ENCODE assay signal across 14 cellular contexts in the genomic region with DNA sequence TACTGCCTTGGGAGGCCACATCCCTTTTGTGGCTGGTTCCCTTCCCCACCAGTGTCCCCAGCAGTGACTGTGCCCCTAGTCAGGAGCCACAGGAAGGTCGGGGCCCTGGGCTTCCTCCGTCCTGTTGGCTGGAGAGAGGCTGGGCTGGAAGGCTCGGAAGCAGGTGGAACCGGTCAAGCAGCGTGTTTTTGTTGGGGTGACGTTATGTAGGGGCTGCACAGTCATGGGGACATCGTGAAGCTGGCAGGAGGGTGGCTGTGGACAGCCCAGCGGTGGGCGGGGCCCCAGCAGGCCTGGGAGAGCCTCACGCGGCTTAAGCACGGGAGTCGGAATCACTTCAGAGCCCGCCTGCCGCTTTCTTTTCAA. TPM values are rescaled to one million over a fixed set of nuclear protein-coding genes. Genes with fewer than 3 reads are reported as not detected.
DNase-seq lines count a peak whose midpoint lies in the region; ATAC-seq and TF ChIP-seq lines count a peak whose summit lies in the region.
"Had no signal": no experiment of that assay in that cellular context is flagged by ENCODE, and none has a peak within 500 bp of the region (broad histone marks: within the 10 kb centered on the region; RNA-seq: fewer than 3 reads in every experiment).

No MANE protein-coding gene starts in this region.

- H3K27me3 ChIP-seq in lower lobe of right lung (ENCODE audit: low read depth): no peaks in the 10 kb centered on the region
- no peaks in the 10 kb centered on the region for H3K27me3 ChIP-seq in WERI-Rb-1 (ENCODE audit: insufficient read depth, low read depth, severe bottlenecking)

- H3K27ac ChIP-seq in lower lobe of right lung (peak overlapping the region; percentile 76), temporal lobe (ENCODE audit: low read depth, low read length) (peak overlapping the region; percentile 2), WERI-Rb-1 (no peak overlapping the region)

- TF ChIP-seq CTCF in endothelial cell (IDR thresholded peaks at IDR 0.05; ENCODE audit: unreplicated experiment): no peak
- TF ChIP-seq CTCF in lower lobe of right lung (IDR thresholded peaks at IDR 0.05): no peak
- TF ChIP-seq CTCF in WERI-Rb-1 (IDR thresholded peaks at IDR 0.05; ENCODE audit: low read depth, low read length): no peak

- H3K9me3 ChIP-seq in lower lobe of right lung (no peaks in the 10 kb centered on the region), WERI-Rb-1 (ENCODE audit: severe bottlenecking) (no peaks in the 10 kb centered on the region)

- H3K27ac Mint-ChIP-seq in endothelial cell (ENCODE audit: unreplicated experiment): peak overlapping the region; percentile 95

- intact Hi-C loops in lower lobe of right lung (cut with DNase I): no loop called here

- H3K36me3 ChIP-seq in lower lobe of right lung (peaks cover 73% of the 10 kb centered on the region), WERI-Rb-1 (peaks cover 95% of the 10 kb centered on the region)

- peak; percentile 89 to 94 for ATAC-seq in lower lobe of right lung

- no peaks in the 10 kb centered on the region for H3K9me3 Mint-ChIP-seq in endothelial cell (ENCODE audit: unreplicated experiment)

- peaks cover 42% of the 10 kb centered on the region for H3K27me3 Mint-ChIP-seq in endothelial cell (ENCODE audit: unreplicated experiment)

- H3K4me3 ChIP-seq in lower lobe of right lung (peak overlapping the region; percentile 11), WERI-Rb-1 (ENCODE audit: low read depth, low read length) (no peak overlapping the region)

- peaks cover 30% of the 10 kb centered on the region for H3K36me3 Mint-ChIP-seq in endothelial cell (ENCODE audit: low read depth, unreplicated experiment)

- peaks cover 22% of the 10 kb centered on the region for H3K4me1 ChIP-seq in lower lobe of right lung

- peak overlapping the region; percentile 47 for H3K4me3 Mint-ChIP-seq in endothelial cell (ENCODE audit: unreplicated experiment)

- peaks cover 32% of the 10 kb centered on the region for H3K4me1 Mint-ChIP-seq in endothelial cell (ENCODE audit: unreplicated experiment)

- DNase-seq in UCSD-AML1 (lab: John Stamatoyannopoulos, UW; ENCODE audit: unreplicated experiment): peak; percentile 21
- DNase-seq in endothelial cell (ENCODE audit: low spot score): no peak
- DNase-seq in lower lobe of right lung: peak; percentile 89
- no peak for DNase-seq in NCI-H146 (lab: John Stamatoyannopoulos, UW)
- DNase-seq in GM19238 (ENCODE audit: insufficient read length, low spot score): no peak
- no peak for DNase-seq in WERI-Rb-1
- DNase-seq: activated CD4-positive, alpha-beta T cell treated with anti-CD3 and anti-CD28 coated beads for 1 hour; activated effector memory CD4-positive, alpha-beta T cell treated with anti-CD3 and anti-CD28 coated beads, Interleukin-2, amount 50 U/mL, for 16 hours; cerebellar nuclear complex; COR-L47; KG1; NCI-H187 treated with DMSO at 0.1 percent for 48 hours; NCI-H82 had no signal

RNA-seq across cellular contexts. Expression of a gene that starts 10.1 kb away (rescaled TPM):
- total RNA-seq in endothelial cell (ENCODE audit: unreplicated experiment) (10.2 TPM), lower lobe of right lung (5.0 TPM), temporal lobe (5.7 TPM)

RNA-seq across cellular contexts. Expression of a gene that starts 10.5 kb away (rescaled TPM):
- total RNA-seq in endothelial cell (ENCODE audit: unreplicated experiment) (48.1 TPM), lower lobe of right lung (49.4 TPM), temporal lobe (29.0 TPM)

Comparison
In these comparisons a context has a peak if more than half of its experiments do, and no peak if none do; other contexts are left out.
1. DNase-seq: peak in UCSD-AML1 (single experiment) and lower lobe of right lung (single experiment); none in endothelial cell (single experiment), NCI-H146 (single experiment), GM19238 (single experiment) and WERI-Rb-1 (single experiment).